8 cellular contexts compared by ENCODE assay signal in the genomic region with DNA sequence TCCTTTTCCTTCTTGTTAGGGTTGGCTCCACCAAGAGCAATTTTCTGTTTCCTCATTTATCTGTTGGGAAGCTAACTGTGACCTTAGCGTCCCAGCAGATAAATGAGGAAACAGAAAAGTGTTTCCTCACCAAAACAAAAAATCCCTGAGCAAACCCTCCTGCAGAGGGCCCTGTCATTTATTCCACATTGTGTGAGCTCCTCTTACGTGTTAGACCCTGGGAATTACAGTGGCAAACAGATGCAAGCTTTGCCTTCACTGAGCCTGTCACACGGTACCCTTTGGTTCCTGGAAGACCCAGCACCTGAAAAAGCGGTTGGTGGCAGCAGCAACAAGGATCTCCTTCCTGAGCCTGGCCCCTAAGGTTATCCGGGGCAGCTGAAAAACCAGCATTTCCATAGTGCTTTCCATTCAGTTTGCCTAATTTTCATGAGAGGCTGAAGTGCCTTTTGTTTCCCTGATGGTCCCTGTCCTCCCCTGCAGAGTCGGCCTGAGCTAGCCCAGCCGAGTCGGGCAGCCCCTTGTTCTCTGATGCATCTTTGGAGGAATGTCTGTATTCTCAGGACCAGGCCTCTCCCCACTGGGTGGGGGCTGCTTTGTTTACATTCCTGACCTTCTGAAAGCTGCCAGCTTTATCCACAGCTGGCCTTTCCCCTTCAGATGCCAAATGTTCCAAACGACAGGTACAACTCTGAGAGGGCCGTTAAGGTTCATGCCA. TPM values are rescaled to one million over a fixed set of nuclear protein-coding genes. Genes with fewer than 3 reads are reported as not detected.
DNase-seq lines count a peak whose midpoint lies in the region; ATAC-seq and TF ChIP-seq lines count a peak whose summit lies in the region.

No MANE protein-coding gene starts in this region.

- peak overlapping the region; percentile 93 for H3K27ac Mint-ChIP-seq in activated naive CD4-positive, alpha-beta T cell treated with anti-CD3 and anti-CD28 coated beads, Interleukin-2, amount 10 ng/mL, durations not matched to agents 7 days and 5 days
- peak overlapping the region; percentile 90 for H3K27ac Mint-ChIP-seq in activated naive CD8-positive, alpha-beta T cell

- H3K9me3 ChIP-seq in thoracic aorta, result no peaks in the 10 kb centered on the region

- no peak for TF ChIP-seq CTCF in thoracic aorta (IDR thresholded peaks at IDR 0.05)

- H3K36me3 ChIP-seq in thoracic aorta, result no peaks in the 10 kb centered on the region

- H3K27me3 Mint-ChIP-seq in activated naive CD4-positive, alpha-beta T cell treated with anti-CD3 and anti-CD28 coated beads, Interleukin-2, amount 10 ng/mL, durations not matched to agents 7 days and 5 days, result no peaks in the 10 kb centered on the region
- H3K27me3 Mint-ChIP-seq in activated naive CD8-positive, alpha-beta T cell, result no peaks in the 10 kb centered on the region

- ATAC-seq in left colon (peak; percentile 3), thoracic aorta (ENCODE audit: insufficient number of reproducible peaks, low FRiP score, low read depth) (no peak), GM19395 (IDR thresholded peaks at IDR 0.05; ENCODE audit: unreplicated experiment) (no peak), HG03439 (IDR thresholded peaks at IDR 0.05; ENCODE audit: unreplicated experiment) (no peak)

- peaks cover 66% of the 10 kb centered on the region for H3K4me1 Mint-ChIP-seq in activated naive CD4-positive, alpha-beta T cell treated with anti-CD3 and anti-CD28 coated beads, Interleukin-2, amount 10 ng/mL, durations not matched to agents 7 days and 5 days
- H3K4me1 Mint-ChIP-seq in activated naive CD8-positive, alpha-beta T cell (ENCODE audit: low read depth), result peaks cover 82% of the 10 kb centered on the region

- H3K4me3 ChIP-seq in thoracic aorta, result peak overlapping the region; percentile 43

- peak overlapping the region; percentile 89 to 91 for H3K27ac ChIP-seq in thoracic aorta

- H3K27me3 ChIP-seq in thoracic aorta (replicated peaks; ENCODE audit: insufficient read depth), result no peaks in the 10 kb centered on the region

- intact Hi-C loops in left colon (cut with DNase I, micrococcal nuclease), result loop anchor here in 1 of 2 donors (5.0 kb wide), 1 partner anchor 34 kb away; a partner anchor contains a TSS

- H3K4me1 ChIP-seq in thoracic aorta (ENCODE audit: control insufficient read depth in 1 of 2, low read depth in 2 of 2), result peaks cover 94 to 100% of the 10 kb centered on the region in 2 donors

- H3K9me3 Mint-ChIP-seq in activated naive CD4-positive, alpha-beta T cell treated with anti-CD3 and anti-CD28 coated beads, Interleukin-2, amount 10 ng/mL, durations not matched to agents 7 days and 5 days, result no peaks in the 10 kb centered on the region
- H3K9me3 Mint-ChIP-seq in activated naive CD8-positive, alpha-beta T cell (ENCODE audit: low read depth), result no peaks in the 10 kb centered on the region

- no peak overlapping the region for H3K4me3 Mint-ChIP-seq in activated naive CD4-positive, alpha-beta T cell treated with anti-CD3 and anti-CD28 coated beads, Interleukin-2, amount 10 ng/mL, durations not matched to agents 7 days and 5 days
- peak overlapping the region; percentile 68 for H3K4me3 Mint-ChIP-seq in activated naive CD8-positive, alpha-beta T cell

- no peak for DNase-seq in activated naive CD4-positive, alpha-beta T cell treated with anti-CD3 and anti-CD28 coated beads, Interleukin-2, amount 10 ng/mL, durations not matched to agents 7 days and 5 days
- DNase-seq in activated naive CD4-positive, alpha-beta T cell treated with Interleukin-2 at 50 U/mL for 16 hours, result no peak
- DNase-seq in left colon (no peak), thoracic aorta (ENCODE audit: low spot score) (no peak), putamen (ENCODE audit: low spot score) (no peak)

- CTCF ChIA-PET in activated naive CD4-positive, alpha-beta T cell treated with anti-CD3 and anti-CD28 coated beads, Interleukin-2, amount 10 ng/mL, durations not matched to agents 7 days and 5 days (lab: Charles Lee), result interaction anchor here (1.0 to 2.3 kb wide), 3 partner anchors 37 to 73 kb away, joined by 3 to 9 read pairs (median 7); no protein-coding TSS in a partner anchor

- peaks cover 19% of the 10 kb centered on the region for H3K36me3 Mint-ChIP-seq in activated naive CD4-positive, alpha-beta T cell treated with anti-CD3 and anti-CD28 coated beads, Interleukin-2, amount 10 ng/mL, durations not matched to agents 7 days and 5 days
- peaks cover 4% of the 10 kb centered on the region for H3K36me3 Mint-ChIP-seq in activated naive CD8-positive, alpha-beta T cell

RNA-seq across cellular contexts. Expression of a gene that starts 34.7 kb away (rescaled TPM):
- total RNA-seq in left colon (10 to 100 TPM; 25.8 to 27.2 TPM), thoracic aorta (10 to 100 TPM; 64.2 to 79.9 TPM)
